ENCODE assay signal across 8 cellular contexts in the genomic region with DNA sequence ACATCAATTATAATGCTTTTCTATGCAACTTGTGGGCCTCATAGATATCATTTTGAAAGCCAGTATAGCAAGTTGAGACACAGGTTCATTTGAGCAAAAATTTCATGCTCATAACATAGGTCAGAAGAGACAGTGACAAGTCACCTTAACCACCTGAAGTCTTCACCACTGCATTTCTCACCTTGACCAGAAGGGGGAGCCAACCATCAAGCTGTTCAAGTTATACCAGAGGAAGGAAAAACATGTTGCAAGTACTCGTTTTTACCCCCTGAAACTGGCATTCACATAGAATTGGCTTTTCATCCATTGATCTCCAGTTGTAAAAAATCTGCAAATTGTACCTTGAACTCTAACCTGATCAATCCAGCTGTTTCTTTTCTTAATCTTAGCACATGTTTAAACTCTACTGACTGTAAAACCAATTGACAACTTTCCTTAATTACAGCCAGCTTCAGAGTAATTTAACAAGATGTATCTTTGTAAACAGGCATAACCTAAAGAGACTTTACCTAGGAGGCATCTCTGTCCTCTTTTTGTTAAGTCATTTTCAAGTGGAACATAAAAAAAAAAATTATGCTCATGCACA. TPM values are rescaled to one million over a fixed set of nuclear protein-coding genes. Genes with fewer than 3 reads are reported as not detected.
DNase-seq lines count a peak whose midpoint lies in the region; ATAC-seq and TF ChIP-seq lines count a peak whose summit lies in the region.

No MANE protein-coding gene starts in this region.

- no peak overlapping the region for H3K4me2 ChIP-seq in OCI-LY7 (ENCODE audit: low read length)

- DNase-seq in CD4-positive, alpha-beta memory T cell: peak; percentile 75 to 80 (median 79)
- DNase-seq in HPDE6-E6E7 (ENCODE audit: extremely low spot score): peak; percentile 3
- peak; percentile 78 for DNase-seq in OCI-LY7 (ENCODE audit: low spot score)
- DNase-seq in activated T-cell treated with anti-CD3 and anti-CD28 coated beads for 48 hours (ENCODE audit: low read depth): peak; percentile 68
- peak; percentile 81 for DNase-seq in fibroblast of mammary gland (ENCODE audit: low read depth)
- DNase-seq in non-pigmented ciliary epithelial cell (ENCODE audit: low read depth): peak; percentile 50
- peak in 1 of 2 donors; percentile 81 for DNase-seq in suprapubic skin (ENCODE audit: low spot score in 2 of 2)

- no peaks in the 10 kb centered on the region for H3K9me2 ChIP-seq in OCI-LY7 (ENCODE audit: insufficient read depth, low read length)

- peaks cover 5% of the 10 kb centered on the region in 4 donors for H3K4me1 Mint-ChIP-seq in CD4-positive, alpha-beta memory T cell

- H3K4me1 ChIP-seq in CD4-positive, alpha-beta memory T cell (ENCODE audit: insufficient read depth, low read length): no peaks in the 10 kb centered on the region
- H3K4me1 ChIP-seq in OCI-LY7 (ENCODE audit: insufficient read depth, low read length, poor library complexity, severe bottlenecking) (no peaks in the 10 kb centered on the region), suprapubic skin (peaks cover 7% of the 10 kb centered on the region)

- peak; percentile 95 for TF ChIP-seq CTCF in OCI-LY7 (conservative IDR thresholded peaks at IDR 0.05; ENCODE audit: low read length)
- peak; percentile 99 for TF ChIP-seq CTCF in fibroblast of mammary gland (conservative IDR thresholded peaks at IDR 0.05; ENCODE audit: control insufficient read depth, insufficient read depth, low read depth, low read length)
- TF ChIP-seq CTCF in suprapubic skin (IDR thresholded peaks at IDR 0.05): peak; percentile 88 to 89

- H2AFZ ChIP-seq in OCI-LY7 (ENCODE audit: low read length): peak overlapping the region; percentile 77; the same call in 1 of the 2 replicates

- H3K27me3 ChIP-seq in CD4-positive, alpha-beta memory T cell (ENCODE audit: insufficient read depth, low read length): no peaks in the 10 kb centered on the region
- no peaks in the 10 kb centered on the region for H3K27me3 ChIP-seq in suprapubic skin

- no peak overlapping the region for H3K27ac ChIP-seq in CD4-positive, alpha-beta memory T cell (ENCODE audit: low read depth, low read length)
- no peak overlapping the region for H3K27ac ChIP-seq in OCI-LY7 (ENCODE audit: low read depth, low read length, poor library complexity, severe bottlenecking)
- no peak overlapping the region for H3K27ac ChIP-seq in suprapubic skin

- WGBS in suprapubic skin: 0% methylated on average over 1 of the region's 1 CpG

- H3K36me3 ChIP-seq in CD4-positive, alpha-beta memory T cell (ENCODE audit: insufficient read depth, low read length): no peaks in the 10 kb centered on the region
- no peaks in the 10 kb centered on the region for H3K36me3 ChIP-seq in OCI-LY7 (ENCODE audit: insufficient read depth, low read length)
- no peaks in the 10 kb centered on the region for H3K36me3 ChIP-seq in suprapubic skin

- ATAC-seq in GM19395 (IDR thresholded peaks at IDR 0.05; ENCODE audit: unreplicated experiment): peak; percentile 87

- intact Hi-C loops in CD4-positive, alpha-beta memory T cell (cut with micrococcal nuclease): loop anchor here (1.0 to 2.0 kb wide), 4 partner anchors 36 to 289 kb away; partner anchors contain the start of gene ARL6IP5
- intact Hi-C loops in OCI-LY7 (cut with micrococcal nuclease; ENCODE audit: unreplicated experiment): loop anchor here (2.0 kb wide), 1 partner anchor 184 kb away; no protein-coding TSS in a partner anchor

- no peak for TF ChIP-seq EP300 in suprapubic skin (IDR thresholded peaks at IDR 0.05)

- H3K9me3 Mint-ChIP-seq in CD4-positive, alpha-beta memory T cell: no peaks in the 10 kb centered on the region

- H4K20me1 ChIP-seq in OCI-LY7 (ENCODE audit: insufficient read depth, low read length): no peaks in the 10 kb centered on the region

- H3K9me3 ChIP-seq in CD4-positive, alpha-beta memory T cell (ENCODE audit: control insufficient read depth in 1 of 2, low read length in 2 of 2): no peaks in the 10 kb centered on the region
- H3K9me3 ChIP-seq in OCI-LY7 (ENCODE audit: low read length): no peaks in the 10 kb centered on the region
- no peaks in the 10 kb centered on the region for H3K9me3 ChIP-seq in suprapubic skin

- no peak overlapping the region for H3K4me3 ChIP-seq in CD4-positive, alpha-beta memory T cell (ENCODE audit: low read length in 2 of 2)
- H3K4me3 ChIP-seq in OCI-LY7 (ENCODE audit: low read depth, low read length, poor library complexity, severe bottlenecking) (no peak overlapping the region), fibroblast of mammary gland (ENCODE audit: control insufficient read depth, low read depth, low read length) (no peak overlapping the region), suprapubic skin (no peak overlapping the region)

- TF ChIP-seq POLR2A in suprapubic skin (IDR thresholded peaks at IDR 0.05): no peak

- BruUV-seq in OCI-LY7 (replicated peaks; lab: Mats Ljungman, UMichigan): no TSS peak

- no peak overlapping the region for H3K27ac Mint-ChIP-seq in CD4-positive, alpha-beta memory T cell

- peaks cover 0 to 1% of the 10 kb centered on the region in 2 donors for H3K27me3 Mint-ChIP-seq in CD4-positive, alpha-beta memory T cell

- H3K4me3 Mint-ChIP-seq in CD4-positive, alpha-beta memory T cell: no peak overlapping the region

- no peaks in the 10 kb centered on the region for H3K79me2 ChIP-seq in OCI-LY7 (ENCODE audit: insufficient read depth, low read depth, low read length)

- POLR2A ChIA-PET in CD4-positive, alpha-beta memory T cell (lab: Charles Lee; ENCODE audit: partially characterized antibody): interaction anchor here (0.9 to 1.5 kb wide), 6 partner anchors 26 to 69 kb away, joined by 3 to 6 read pairs (median 4); partner anchors contain the start of genes ARL6IP5 and TMF1
- POLR2A ChIA-PET in OCI-LY7 (lab: Charles Lee): interaction anchor here (0.8 kb wide), 1 partner anchor 141 kb away, joined by 3 read pairs; no protein-coding TSS in a partner anchor

- no peaks in the 10 kb centered on the region for H3K36me3 Mint-ChIP-seq in CD4-positive, alpha-beta memory T cell

- CTCF ChIA-PET in CD4-positive, alpha-beta memory T cell (lab: Charles Lee; ENCODE audit: partially characterized antibody): interaction anchor here (0.7 to 4.3 kb wide), 28 partner anchors 7 to 1937 kb away, joined by 3 to 34 read pairs (median 4); partner anchors contain the start of gene ARL6IP5
- CTCF ChIA-PET in OCI-LY7 (lab: Charles Lee; ENCODE audit: unreplicated experiment): interaction anchor here (0.6 to 1.4 kb wide), 2 partner anchors 31 to 186 kb away, joined by 3 read pairs; no protein-coding TSS in a partner anchor

RNA-seq across cellular contexts. Expression of gene LMOD3, which starts 1.4 kb away (rescaled TPM):
- total RNA-seq in CD4-positive, alpha-beta memory T cell: not detected
- under 1 TPM; 0.13 to 0.24 TPM for polyA plus RNA-seq in CD4-positive, alpha-beta memory T cell
- not detected in 2 replicates for total RNA-seq in OCI-LY7 (2014; rRNA removed; shearing (Covaris generic))
- total RNA-seq in OCI-LY7 (2022) (not detected in 2 replicates), suprapubic skin (under 1 TPM in 1 of 4 donors, not detected in 3; 0.40 TPM)

RNA-seq across cellular contexts. Expression of gene ARL6IP5, which starts 36.2 kb away (rescaled TPM):
- 100 to 1,000 TPM; 147 to 156 TPM for total RNA-seq in CD4-positive, alpha-beta memory T cell
- polyA plus RNA-seq in CD4-positive, alpha-beta memory T cell: 100 to 1,000 TPM; 500 to 953 TPM
- 18.5 and 28.9 TPM in 2 replicates for total RNA-seq in OCI-LY7 (2014; rRNA removed; shearing (Covaris generic))
- 25.9 and 26.7 TPM in 2 replicates for total RNA-seq in OCI-LY7 (2022)
- total RNA-seq in suprapubic skin: 100 to 1,000 TPM in 1 of 4 donors, 10 to 100 TPM in 3; 58.6 to 106 (median 69.0) TPM

RNA-seq across cellular contexts. Expression of gene UBA3, which starts 40.8 kb away (rescaled TPM):
- 10 to 100 TPM; 81.0 to 81.6 TPM for total RNA-seq in CD4-positive, alpha-beta memory T cell
- polyA plus RNA-seq in CD4-positive, alpha-beta memory T cell: 100 to 1,000 TPM in 1 of 2 donors, 10 to 100 TPM in 1; 60.1 to 105 TPM
- 66.5 and 78.8 TPM in 2 replicates for total RNA-seq in OCI-LY7 (2014; rRNA removed; shearing (Covaris generic))
- 70.2 and 70.8 TPM in 2 replicates for total RNA-seq in OCI-LY7 (2022)
- 10 to 100 TPM; 37.2 to 77.7 (median 48.6) TPM for total RNA-seq in suprapubic skin
